9 cellular contexts compared by ENCODE assay signal in genomic region chr2:159030674-159031380, GRCh38.
DNase-seq lines count a peak whose midpoint lies in the region; ATAC-seq and TF ChIP-seq lines count a peak whose summit lies in the region.
"Had no signal": no experiment of that assay in that cellular context is flagged by ENCODE, and none has a peak within 500 bp of the region (broad histone marks: within the 10 kb centered on the region; RNA-seq: fewer than 3 reads in every experiment).

No MANE protein-coding gene starts in this region.

- H3K4me1 ChIP-seq in HUES64 (ENCODE audit: insufficient read depth, low read length) = peaks cover 32% of the 10 kb centered on the region
- H3K4me1 ChIP-seq in thoracic aorta (ENCODE audit: control insufficient read depth in 1 of 2, low read depth in 2 of 2) = peaks cover 33 to 68% of the 10 kb centered on the region in 2 donors
- H3K4me1 ChIP-seq: HAP-1 had no signal

- no peak overlapping the region for H3K27ac Mint-ChIP-seq in activated naive CD8-positive, alpha-beta T cell treated with anti-CD3 and anti-CD28 coated beads for 36 hours

- WGBS in HUES64 = 25% methylated on average over 2 of the region's 2 CpGs

- no peaks in the 10 kb centered on the region for H3K27me3 ChIP-seq in HUES64 (ENCODE audit: insufficient read depth, low read length)
- no peaks in the 10 kb centered on the region for H3K27me3 ChIP-seq in thoracic aorta (replicated peaks; ENCODE audit: insufficient read depth)

- no peaks in the 10 kb centered on the region for H3K36me3 Mint-ChIP-seq in activated naive CD8-positive, alpha-beta T cell treated with anti-CD3 and anti-CD28 coated beads for 36 hours

- no peaks in the 10 kb centered on the region for H3K4me1 Mint-ChIP-seq in activated naive CD8-positive, alpha-beta T cell treated with anti-CD3 and anti-CD28 coated beads for 36 hours

- H3K27me3 Mint-ChIP-seq in activated naive CD8-positive, alpha-beta T cell treated with anti-CD3 and anti-CD28 coated beads for 36 hours = no peaks in the 10 kb centered on the region

- H3K27ac ChIP-seq in HUES64 (ENCODE audit: low read depth, low read length) = peak overlapping the region; percentile 78
- H3K27ac ChIP-seq in thoracic aorta = peak overlapping the region; percentile 21 to 80

- ATAC-seq in thoracic aorta (ENCODE audit: insufficient number of reproducible peaks, low FRiP score, low read depth) (peak; percentile 57), GM21737 (IDR thresholded peaks at IDR 0.05; ENCODE audit: unreplicated experiment) (no peak), GM18517 (IDR thresholded peaks at IDR 0.05; ENCODE audit: unreplicated experiment) (no peak)

- no peaks in the 10 kb centered on the region for H3K9me3 ChIP-seq in HUES64 (ENCODE audit: insufficient read depth, low read depth, low read length)
- no peaks in the 10 kb centered on the region for H3K9me3 ChIP-seq in thoracic aorta
- H3K9me3 ChIP-seq: HAP-1 had no signal

- H3K36me3 ChIP-seq in HUES64 (ENCODE audit: insufficient read depth, low read length) (no peaks in the 10 kb centered on the region), thoracic aorta (no peaks in the 10 kb centered on the region)
- H3K36me3 ChIP-seq: HAP-1 had no signal

- no peak overlapping the region for H3K9ac ChIP-seq in HUES64 (ENCODE audit: low read depth, low read length)

- H3K4me3 ChIP-seq in HUES64 (ENCODE audit: low read length) (no peak overlapping the region), choroid plexus epithelial cell (ENCODE audit: low read depth, low read length) (no peak overlapping the region), thoracic aorta (no peak overlapping the region)
- H3K4me3 ChIP-seq: HAP-1 had no signal

- no peak overlapping the region for H3K4me3 Mint-ChIP-seq in activated naive CD8-positive, alpha-beta T cell treated with anti-CD3 and anti-CD28 coated beads for 36 hours

- no peak for TF ChIP-seq CTCF in choroid plexus epithelial cell (conservative IDR thresholded peaks at IDR 0.05; ENCODE audit: low read depth, low read length)
- TF ChIP-seq CTCF in thoracic aorta (IDR thresholded peaks at IDR 0.05) = no peak

- peak; percentile 76 for DNase-seq in choroid plexus epithelial cell (ENCODE audit: low read depth)
- DNase-seq in kidney tubule cell (ENCODE audit: low spot score) = peak; percentile 76
- DNase-seq in thoracic aorta (ENCODE audit: low spot score) = no peak
- no peak for DNase-seq in NCI-H146 (lab: John Stamatoyannopoulos, UW)
- DNase-seq in activated naive CD8-positive, alpha-beta T cell treated with anti-CD3 and anti-CD28 coated beads for 36 hours = no peak

- H3K9me3 Mint-ChIP-seq in activated naive CD8-positive, alpha-beta T cell treated with anti-CD3 and anti-CD28 coated beads for 36 hours = no peaks in the 10 kb centered on the region

Comparison
In these comparisons a context has a peak if more than half of its experiments do, and no peak if none do; other contexts are left out.
1. DNase-seq: peak in choroid plexus epithelial cell (single experiment) and kidney tubule cell (single experiment); none in thoracic aorta (single experiment), NCI-H146 (single experiment) and activated naive CD8-positive, alpha-beta T cell treated with anti-CD3 and anti-CD28 coated beads for 36 hours (single experiment).